ENCODE assay signal across 19 cellular contexts in genomic region chr12:63206494-63206893, GRCh38. TPM values are rescaled to one million over a fixed set of nuclear protein-coding genes. Genes with fewer than 3 reads are reported as not detected.
"Had no signal": no experiment of that assay in that cellular context is flagged by ENCODE, and none has a peak within 500 bp of the region (broad histone marks: within the 10 kb centered on the region; RNA-seq: fewer than 3 reads in every experiment).

No MANE protein-coding gene starts in this region.

- H3K36me3 ChIP-seq: esophagus muscularis mucosa, left ventricle myocardium inferior, neutrophil, thyroid gland, uterus had no signal

- H3K27me3 ChIP-seq: dorsolateral prefrontal cortex, esophagus muscularis mucosa, neutrophil, thyroid gland, uterus had no signal

- H3K9me3 ChIP-seq: esophagus muscularis mucosa, left ventricle myocardium inferior, neutrophil, thyroid gland, uterus had no signal

- ATAC-seq: naive thymus-derived CD8-positive, alpha-beta T cell; stimulated activated memory B cell treated with anti-CD40 and anti-IgM and Interleukin-4, amounts not matched to agents 10 μg/mL and 1 μg/mL and 100 μg/mL, for 72 hours; WTC11 had no signal

- H3K27ac ChIP-seq: dorsolateral prefrontal cortex, esophagus muscularis mucosa, left ventricle myocardium inferior, neutrophil, thyroid gland, uterus had no signal

- H3K4me3 ChIP-seq: dorsolateral prefrontal cortex, esophagus muscularis mucosa, left ventricle myocardium inferior, thyroid gland, uterus had no signal

- DNase-seq: activated CD4-positive, alpha-beta memory T cell treated with anti-CD3 and anti-CD28 coated beads, Interleukin-2, amount 10 ng/mL, durations not matched to agents 7 days and 5 days; activated CD4-positive, alpha-beta T cell treated with anti-CD3 and anti-CD28 coated beads for 4 hours; activated naive CD4-positive, alpha-beta T cell treated with anti-CD3 and anti-CD28 coated beads, Interleukin-2, amount 10 ng/mL, durations not matched to agents 7 days and 5 days; activated T-cell treated with anti-CD3 and anti-CD28 coated beads, Interleukin-2, amount 50 U/mL, for 24 hours; amniotic stem cell; dorsolateral prefrontal cortex; hypothalamus; kidney; left ventricle myocardium inferior; naive thymus-derived CD8-positive, alpha-beta T cell; posterior cingulate gyrus; retina; stimulated activated CD4-positive, alpha-beta T cell treated with anti-CD3 and anti-CD28 coated beads, Interleukin-2, amount 100 ng/mL, for 48 hours had no signal

- H3K4me1 ChIP-seq: esophagus muscularis mucosa, uterus had no signal

RNA-seq across cellular contexts. Expression of gene AVPR1A, which starts 55.5 kb away (rescaled TPM):
- total RNA-seq: activated CD4-positive, alpha-beta memory T cell treated with anti-CD3 and anti-CD28 coated beads, Interleukin-2, amount 10 ng/mL, durations not matched to agents 7 days and 5 days; naive thymus-derived CD8-positive, alpha-beta T cell had no signal
